In the genomic region with DNA sequence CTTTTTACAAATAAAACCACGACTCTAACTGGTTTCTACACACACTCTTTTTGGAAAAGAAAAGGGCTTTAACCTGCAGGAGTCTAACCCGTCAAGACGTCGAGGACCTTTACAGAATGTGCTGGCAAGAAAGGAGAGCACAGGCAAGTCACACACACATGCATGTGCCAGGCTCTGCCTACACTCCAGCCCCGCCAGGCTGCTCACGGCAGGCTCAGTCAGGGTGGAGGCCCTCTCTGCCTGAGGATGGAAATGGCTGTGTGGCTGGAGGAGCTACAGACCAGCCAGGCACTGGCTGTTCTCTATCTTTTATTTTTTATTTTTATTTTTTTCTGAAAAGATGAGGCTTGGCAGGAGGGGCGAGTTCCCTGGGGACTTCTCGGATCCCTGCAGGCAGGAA, we compare ENCODE assay signal across 10 cellular contexts. TPM values are rescaled to one million over a fixed set of nuclear protein-coding genes. Genes with fewer than 3 reads are reported as not detected.
DNase-seq lines count a peak whose midpoint lies in the region; ATAC-seq and TF ChIP-seq lines count a peak whose summit lies in the region.
"Had no signal": no experiment of that assay in that cellular context is flagged by ENCODE, and none has a peak within 500 bp of the region (broad histone marks: within the 10 kb centered on the region; RNA-seq: fewer than 3 reads in every experiment).

No MANE protein-coding gene starts in this region.

- H3K9me3 ChIP-seq in AG04450 (ENCODE audit: control insufficient read depth, insufficient read depth, low read length) (peaks cover 4% of the 10 kb centered on the region; the same call in 1 of the 2 replicates), HCT116 (ENCODE audit: control insufficient read depth in 1 of 2, insufficient read depth in 1 of 2, low read depth in 1 of 2, low read length in 2 of 2) (no peaks in the 10 kb centered on the region), colonic mucosa (no peaks in the 10 kb centered on the region), BE2C (no peaks in the 10 kb centered on the region)

- H3K9me2 ChIP-seq in HCT116 (ENCODE audit: insufficient read depth) = no peaks in the 10 kb centered on the region

- H3K4me2 ChIP-seq in HCT116 (ENCODE audit: low read length) = peak overlapping the region; percentile 69

- peak overlapping the region; percentile 25; the same call in 1 of the 2 replicates for H3K4me3 ChIP-seq in AG04450 (ENCODE audit: low read depth, low read length)
- H3K4me3 ChIP-seq in HCT116 (replicated peaks in 1 of 2; ENCODE audit: low read depth in 1 of 2, low read length in 2 of 2) = peak overlapping the region in 1 of 2 experiments; percentile 28; a peak in 2 of 4 replicates
- peak overlapping the region; percentile 28 for H3K4me3 ChIP-seq in colonic mucosa
- no peak overlapping the region for H3K4me3 ChIP-seq in BE2C (ENCODE audit: low read depth, low read length)

- intact Hi-C loops in HCT116 (cut with micrococcal nuclease) (loop anchor here (2.0 kb wide), 1 partner anchor 907 kb away; no protein-coding TSS in a partner anchor), colonic mucosa (cut with DNase I) (loop anchor here (10.0 kb wide), 1 partner anchor 387 kb away; no protein-coding TSS in a partner anchor)

- POLR2A ChIA-PET in AG04450 (lab: Yijun Ruan, JAX) (no interaction called here), HCT116 (lab: Charles Lee) (no interaction called here)

- H3K36me3 Mint-ChIP-seq in nephron (ENCODE audit: low read depth) = no peaks in the 10 kb centered on the region

- no peak overlapping the region for H3K27ac ChIP-seq in AG04450 (ENCODE audit: low read depth, low read length)
- no peak overlapping the region for H3K27ac ChIP-seq in HCT116 (ENCODE audit: low read depth, low read length)
- H3K27ac ChIP-seq in colonic mucosa = no peak overlapping the region

- TF ChIP-seq POLR2A in HCT116 (IDR thresholded peaks at IDR 0.05; ENCODE audit: borderline replicate concordance, extremely low read depth, insufficient read depth, insufficient read length) = no peak

- CTCF ChIA-PET in AG04450 (lab: Charles Lee) (interaction anchor here (0.6 to 1.8 kb wide), 4 partner anchors 25 to 517 kb away, joined by 3 to 8 read pairs (median 3); no protein-coding TSS in a partner anchor), HCT116 (lab: Charles Lee) (interaction anchor here (1.0 kb wide), 1 partner anchor 14 kb away, joined by 3 read pairs; no protein-coding TSS in a partner anchor)

- H3K4me3 Mint-ChIP-seq in nephron = peak overlapping the region; percentile 16 to 59 (median 57)

- H2AFZ ChIP-seq in HCT116 (ENCODE audit: low read depth, low read length, poor library complexity, severe bottlenecking) = peak overlapping the region; percentile 61

- BruUV-seq in HCT116 (replicated peaks; lab: Mats Ljungman, UMichigan) = no TSS peak

- peak; percentile 21 for ATAC-seq in HCT116

- peaks cover 93% of the 10 kb centered on the region for H3K27me3 ChIP-seq in AG04450 (ENCODE audit: control insufficient read depth, insufficient read depth, low read length)
- H3K27me3 ChIP-seq in HCT116 (ENCODE audit: insufficient read depth, low read length) = no peaks in the 10 kb centered on the region
- peaks cover 55% of the 10 kb centered on the region for H3K27me3 ChIP-seq in colonic mucosa
- no peaks in the 10 kb centered on the region for H3K27me3 ChIP-seq in BE2C

- RAD21 ChIA-PET in HCT116 (lab: Charles Lee; ENCODE audit: low non-redundant PET in 1 of 2, low total read pairs in 2 of 2, uncharacterized antibody in 2 of 2, unreplicated experiment in 2 of 2) = no interaction called here

- no peaks in the 10 kb centered on the region for H3K9me3 Mint-ChIP-seq in nephron

- H3K79me2 ChIP-seq in HCT116 (ENCODE audit: insufficient read depth, low read length) = no peaks in the 10 kb centered on the region

- H3K4me1 ChIP-seq in HCT116 (ENCODE audit: control insufficient read depth in 1 of 2, insufficient read depth in 2 of 2, low read length in 2 of 2) (peaks cover 0 to 19% of the 10 kb centered on the region in 2 experiments; a peak in 3 of 4 replicates), colonic mucosa (peaks cover 15% of the 10 kb centered on the region), BE2C (peaks cover 5% of the 10 kb centered on the region)

- TF ChIP-seq RAD21 in HCT116 (IDR thresholded peaks at IDR 0.05; ENCODE audit: low read depth) = no peak

- H3K27ac Mint-ChIP-seq in nephron = no peak overlapping the region

- H3K4me1 Mint-ChIP-seq in nephron = peaks cover 36% of the 10 kb centered on the region

- TF ChIP-seq CTCF in AG04450 (IDR thresholded peaks at IDR 0.05; ENCODE audit: low read depth, low read length) (no peak), HCT116 (IDR thresholded peaks at IDR 0.05 in 2 of 3, conservative IDR thresholded peaks at IDR 0.05 in 1 of 3; ENCODE audit: borderline replicate concordance in 1 of 3, insufficient read depth in 1 of 3, low read depth in 2 of 3, low read length in 2 of 3) (no peak), colonic mucosa (IDR thresholded peaks at IDR 0.05) (no peak), nephron (IDR thresholded peaks at IDR 0.05; ENCODE audit: unreplicated experiment in 3 of 3) (no peak), BE2C (IDR thresholded peaks at IDR 0.05; ENCODE audit: low read depth, low read length) (no peak)

- no peaks in the 10 kb centered on the region for H4K20me1 ChIP-seq in HCT116 (ENCODE audit: insufficient read depth)

- H3K27me3 Mint-ChIP-seq in nephron (ENCODE audit: low read depth) = peaks cover 100% of the 10 kb centered on the region

- H3K9ac ChIP-seq in HCT116 (ENCODE audit: low read length) = peak overlapping the region; percentile 36; the same call in 1 of the 2 replicates
- H3K9ac ChIP-seq in colonic mucosa (ENCODE audit: low read depth in 2 of 2, low read length in 2 of 2) = no peak overlapping the region

- DNase-seq in AG04450 (ENCODE audit: low read depth, low spot score) = no peak
- DNase-seq in HCT116 (ENCODE audit: low read depth, low spot score) = no peak
- no peak for DNase-seq in colonic mucosa
- no peak for DNase-seq in BE2C
- no peak for DNase-seq in AG08395 (ENCODE audit: low spot score)
- DNase-seq in activated CD4-positive, CD25-positive, alpha-beta regulatory T cell (lab: John Stamatoyannopoulos, UW) = no peak
- DNase-seq in NCI-H187 (lab: John Stamatoyannopoulos, UW) = no peak
- DNase-seq: SIG-M5 had no signal

- H3K36me3 ChIP-seq in HCT116 (ENCODE audit: control insufficient read depth in 1 of 2, insufficient read depth in 2 of 2, low read length in 2 of 2) (no peaks in the 10 kb centered on the region), colonic mucosa (no peaks in the 10 kb centered on the region), BE2C (peaks cover 36% of the 10 kb centered on the region)

TF ChIP-seq in HCT116, 20 proteins besides CTCF, POLR2A, EP300 and RAD21 (continues in another document):
- TF ChIP-seq EZH2 (IDR thresholded peaks at IDR 0.05) (no peak), TCF7L2 (IDR thresholded peaks at IDR 0.05; ENCODE audit: borderline replicate concordance, extremely low read depth, insufficient read depth, insufficient read length) (no peak), EZH2phosphoT487 (IDR thresholded peaks at IDR 0.05; ENCODE audit: borderline replicate concordance) (no peak), POLR2AphosphoS5 (IDR thresholded peaks at IDR 0.05; ENCODE audit: low read depth, low read length) (no peak), JUND (IDR thresholded peaks at IDR 0.05) (no peak), FOSL1 (IDR thresholded peaks at IDR 0.05; ENCODE audit: low read depth) (no peak), ELF1 (IDR thresholded peaks at IDR 0.05; ENCODE audit: borderline replicate concordance, low read depth) (no peak), ZFX (IDR thresholded peaks at IDR 0.05) (no peak), EGR1 (IDR thresholded peaks at IDR 0.05; ENCODE audit: low read depth) (no peak), CBX3 (IDR thresholded peaks at IDR 0.05; ENCODE audit: low read depth) (no peak), YY1 (IDR thresholded peaks at IDR 0.05; ENCODE audit: extremely low read depth, insufficient replicate concordance, low read depth, low read length) (no peak), SRF (IDR thresholded peaks at IDR 0.05; ENCODE audit: low read depth) (no peak), ZNF274 (IDR thresholded peaks at IDR 0.05; ENCODE audit: low read depth, low read length) (no peak)
- TF ChIP-seq, protein P1, sequence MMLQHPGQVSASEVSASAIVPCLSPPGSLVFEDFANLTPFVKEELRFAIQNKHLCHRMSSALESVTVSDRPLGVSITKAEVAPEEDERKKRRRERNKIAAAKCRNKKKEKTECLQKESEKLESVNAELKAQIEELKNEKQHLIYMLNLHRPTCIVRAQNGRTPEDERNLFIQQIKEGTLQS (IDR thresholded peaks at IDR 0.05) = no peak
- TF ChIP-seq, protein P2, sequence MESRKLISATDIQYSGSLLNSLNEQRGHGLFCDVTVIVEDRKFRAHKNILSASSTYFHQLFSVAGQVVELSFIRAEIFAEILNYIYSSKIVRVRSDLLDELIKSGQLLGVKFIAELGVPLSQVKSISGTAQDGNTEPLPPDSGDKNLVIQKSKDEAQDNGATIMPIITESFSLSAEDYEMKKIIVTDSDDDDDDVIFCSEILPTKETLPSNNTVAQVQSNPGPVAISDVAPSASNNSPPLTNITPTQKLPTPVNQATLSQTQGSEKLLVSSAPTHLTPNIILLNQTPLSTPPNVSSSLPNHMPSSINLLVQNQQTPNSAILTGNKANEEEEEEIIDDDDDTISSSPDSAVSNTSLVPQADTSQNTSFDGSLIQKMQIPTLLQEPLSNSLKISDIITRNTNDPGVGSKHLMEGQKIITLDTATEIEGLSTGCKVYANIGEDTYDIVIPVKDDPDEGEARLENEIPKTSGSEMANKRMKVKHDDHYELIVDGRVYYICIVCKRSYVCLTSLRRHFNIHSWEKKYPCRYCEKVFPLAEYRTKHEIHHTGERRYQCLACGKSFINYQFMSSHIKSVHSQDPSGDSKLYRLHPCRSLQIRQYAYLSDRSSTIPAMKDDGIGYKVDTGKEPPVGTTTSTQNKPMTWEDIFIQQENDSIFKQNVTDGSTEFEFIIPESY (IDR thresholded peaks at IDR 0.05; ENCODE audit: extremely low read depth, insufficient replicate concordance, low read length) = no peak
- TF ChIP-seq, protein P3, sequence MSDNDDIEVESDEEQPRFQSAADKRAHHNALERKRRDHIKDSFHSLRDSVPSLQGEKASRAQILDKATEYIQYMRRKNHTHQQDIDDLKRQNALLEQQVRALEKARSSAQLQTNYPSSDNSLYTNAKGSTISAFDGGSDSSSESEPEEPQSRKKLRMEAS (IDR thresholded peaks at IDR 0.05) = no peak

RNA-seq across cellular contexts. Expression of a gene that starts 10.2 kb away (rescaled TPM):
- polyA plus RNA-seq in AG04450 (2011; rRNA removed) = not detected in 2 replicates
- polyA minus RNA-seq in AG04450 (2011; rRNA and poly(A)+ RNA removed) = not detected in 2 replicates
- total RNA-seq in HCT116 (2021; ENCODE audit: unreplicated experiment) (1.2 TPM), colonic mucosa (not detected)
- polyA plus RNA-seq in HCT116 (2012) = 0.64 and 0.70 TPM in 2 replicates
- polyA plus RNA-seq in BE2C (2012; ENCODE audit: insufficient read depth, insufficient read length, low read depth) = 30.4 TPM
- polyA plus RNA-seq: keratinocyte had no signal

RNA-seq across cellular contexts. Expression of a gene that starts 57.5 kb away (rescaled TPM):
- polyA plus RNA-seq in AG04450 (2011; rRNA removed) = not detected in 2 replicates
- not detected in 2 replicates for polyA minus RNA-seq in AG04450 (2011; rRNA and poly(A)+ RNA removed)
- 0.54 TPM for total RNA-seq in HCT116 (2021; ENCODE audit: unreplicated experiment)
- 0.02 and 0.20 TPM in 2 replicates for polyA plus RNA-seq in HCT116 (2012)
- total RNA-seq in colonic mucosa = under 1 TPM in 1 of 2 donors, not detected in 1; 0.10 TPM
- not detected for polyA plus RNA-seq in BE2C (2012; ENCODE audit: insufficient read depth, insufficient read length, low read depth)
- polyA plus RNA-seq: keratinocyte had no signal
